In the genomic region with DNA sequence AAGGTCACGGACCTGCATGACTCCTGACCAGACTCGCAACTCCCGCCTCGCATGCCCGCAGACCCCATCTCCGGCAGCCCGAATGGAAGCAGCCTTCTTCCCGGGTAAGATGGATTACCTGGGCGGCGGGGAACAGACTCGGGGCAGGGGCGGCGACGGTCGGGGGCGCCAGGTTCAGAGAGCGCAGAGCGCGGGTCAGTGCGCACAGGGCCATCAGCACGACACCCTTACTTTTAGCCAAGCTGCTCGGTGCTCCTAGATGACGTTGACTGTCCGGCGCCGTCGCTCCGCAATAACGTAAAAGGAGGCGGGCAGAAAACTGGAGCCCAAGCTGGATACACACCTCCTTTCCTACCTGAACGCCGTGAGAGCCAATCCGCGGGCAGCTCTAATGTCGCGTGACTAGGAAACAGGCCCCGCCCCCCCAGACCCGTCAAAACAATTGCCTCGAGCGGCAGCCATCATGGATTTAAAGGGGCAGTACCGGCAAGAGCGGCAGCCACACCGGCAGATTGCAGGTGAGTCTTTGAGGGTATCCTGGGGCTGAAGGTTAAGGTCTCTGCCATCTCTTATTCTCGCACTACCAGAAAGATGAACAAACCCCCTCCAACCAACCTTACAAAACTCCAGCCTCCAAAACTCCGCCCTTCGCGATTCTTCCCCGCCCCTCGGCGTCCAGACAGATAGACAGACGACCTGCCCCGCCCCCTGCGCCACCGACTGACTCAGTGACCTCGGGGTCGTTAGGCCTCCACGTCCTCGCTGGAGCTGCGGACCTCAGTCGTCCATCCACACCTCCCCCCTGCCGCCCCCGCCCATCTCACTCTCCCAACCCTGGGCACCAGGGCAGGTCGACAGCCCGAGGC, we compare ENCODE assay signal across 8 cellular contexts. TPM values are rescaled to one million over a fixed set of nuclear protein-coding genes. Genes with fewer than 3 reads are reported as not detected.
DNase-seq lines count a peak whose midpoint lies in the region; ATAC-seq and TF ChIP-seq lines count a peak whose summit lies in the region.

A gene (plus strand): TSS at position 464 of the 866 bp plus-strand sequence. CDS start 1,705 bp downstream, outside the sequence.
A gene (minus strand): TSS at position 267 of the 866 bp plus-strand sequence. CDS start 53 bp downstream, at position 214.

- H3K27ac ChIP-seq in A673 (ENCODE audit: low read depth, low read length, poor library complexity, severe bottlenecking) (peak within 1 kb of the TSS; percentile 84), VCaP (peak within 1 kb of the TSS; percentile 85), mammary epithelial cell (ENCODE audit: insufficient read depth, low read depth, low read length) (peak within 1 kb of the TSS; percentile 80), iPS-20b (ENCODE audit: low read length) (peak within 1 kb of the TSS; percentile 59), skin epidermis (peak within 1 kb of the TSS; percentile 76 to 98 (median 93))

- H3K79me2 ChIP-seq in mammary epithelial cell (ENCODE audit: insufficient read depth, low read length), result peaks cover 19% of the 10 kb centered on the region

- no TSS peak for BruUV-seq in A673 (replicated peaks; lab: Mats Ljungman, UMichigan)
- no TSS peak for BruUV-seq in mammary epithelial cell (replicated peaks; lab: Mats Ljungman, UMichigan)

- H3K9me3 ChIP-seq in A673 (ENCODE audit: low read depth, low read length, poor library complexity, severe bottlenecking) (no peaks in the 10 kb centered on the region), mammary epithelial cell (replicated peaks; ENCODE audit: insufficient read depth, low read length) (no peaks in the 10 kb centered on the region), iPS-20b (ENCODE audit: insufficient read depth, low read depth, low read length) (no peaks in the 10 kb centered on the region)

- dilution Hi-C loops in mammary epithelial cell (cut with HindIII; ENCODE audit: low sequenced_read_pairs), result no loop called here

- peak within 1 kb of the TSS; percentile 93 for H3K9ac ChIP-seq in mammary epithelial cell (ENCODE audit: insufficient read depth, low read length)
- H3K9ac ChIP-seq in iPS-20b (ENCODE audit: low read depth, low read length), result peak within 1 kb of the TSS; percentile 96

- peak within 1 kb of the TSS; percentile 98 for H2AFZ ChIP-seq in mammary epithelial cell (ENCODE audit: low read depth, low read length)

- POLR2A ChIA-PET in A673 (lab: Charles Lee; ENCODE audit: low non-redundant PET), result interaction anchor here (0.9 kb wide), 1 partner anchor 15 kb away, joined by 3 read pairs; no protein-coding TSS in a partner anchor

- no peak for TF ChIP-seq CTCF in A673 (conservative IDR thresholded peaks at IDR 0.05; ENCODE audit: low read depth, low read length)
- no peak for TF ChIP-seq CTCF in VCaP (conservative IDR thresholded peaks at IDR 0.05)
- TF ChIP-seq CTCF in mammary epithelial cell (conservative IDR thresholded peaks at IDR 0.05 in 1 of 2, IDR thresholded peaks at IDR 0.05 in 1 of 2; ENCODE audit: extremely low read depth in 1 of 2, insufficient read depth in 1 of 2, low read depth in 1 of 2, low read length in 2 of 2), result no peak

- H3K27me3 ChIP-seq in A673 (replicated peaks; ENCODE audit: insufficient read depth, low read depth, low read length, poor library complexity) (no peaks in the 10 kb centered on the region), mammary epithelial cell (ENCODE audit: insufficient read depth, low read length) (no peaks in the 10 kb centered on the region), iPS-20b (ENCODE audit: insufficient read depth, low read length) (no peaks in the 10 kb centered on the region)

- H3K36me3 ChIP-seq in A673 (ENCODE audit: insufficient read depth, low read length, poor library complexity, severe bottlenecking), result peaks cover 8% of the 10 kb centered on the region
- H3K36me3 ChIP-seq in mammary epithelial cell (ENCODE audit: insufficient read depth, low read length), result no peaks in the 10 kb centered on the region
- H3K36me3 ChIP-seq in iPS-20b (ENCODE audit: insufficient read depth, low read depth, low read length), result peaks cover 28% of the 10 kb centered on the region

- CTCF ChIA-PET in A673 (lab: Charles Lee), result interaction anchor here (0.9 kb wide), 1 partner anchor 84 kb away, joined by 5 read pairs; no protein-coding TSS in a partner anchor
- CTCF ChIA-PET in mammary epithelial cell (lab: Charles Lee; ENCODE audit: low non-redundant PET), result interaction anchor here (0.6 kb wide), 3 partner anchors 56 to 84 kb away, joined by 3 to 5 read pairs (median 4); no protein-coding TSS in a partner anchor

- peaks cover 13% of the 10 kb centered on the region for H3K4me1 ChIP-seq in A673 (ENCODE audit: insufficient read depth, low read length, poor library complexity, severe bottlenecking)
- peaks cover 21% of the 10 kb centered on the region for H3K4me1 ChIP-seq in mammary epithelial cell (ENCODE audit: insufficient read depth, low read length)
- H3K4me1 ChIP-seq in iPS-20b (ENCODE audit: insufficient read depth, low read length), result peaks cover 5% of the 10 kb centered on the region

- intact Hi-C loops in A673 (cut with micrococcal nuclease; ENCODE audit: unreplicated experiment) (no loop called here), mammary epithelial cell (cut with micrococcal nuclease) (loop anchor here (2.0 kb wide), 2 partner anchors 45 to 159 kb away; a partner anchor contains a TSS)

- under 1% methylated on average over 25 of the region's 64 CpGs for WGBS in mammary epithelial cell (ENCODE audit: low coverage, missing lambda C conversion rate)

- peak within 1 kb of the TSS; percentile 88 for H3K4me3 ChIP-seq in A673 (ENCODE audit: low read depth, low read length, poor library complexity, severe bottlenecking)
- H3K4me3 ChIP-seq in mammary epithelial cell (replicated peaks in 1 of 3; ENCODE audit: insufficient read depth in 1 of 3, low read depth in 2 of 3, low read length in 3 of 3), result peak within 1 kb of the TSS; percentile 86 to 95 (median 89)
- H3K4me3 ChIP-seq in iPS-20b (ENCODE audit: low read length), result peak within 1 kb of the TSS; percentile 97
- H3K4me3 ChIP-seq in skin epidermis, result peak within 1 kb of the TSS; percentile 85 to 93 (median 88)

- H3K4me2 ChIP-seq in mammary epithelial cell (ENCODE audit: insufficient read depth, low read depth, low read length), result peak within 1 kb of the TSS; percentile 99

- in situ Hi-C loops in mammary epithelial cell (cut with MboI; ENCODE audit: low sequenced_read_pairs in 2 of 2), result no loop called here

- peak; percentile 99 for DNase-seq in A673 (ENCODE audit: low spot score)
- DNase-seq in NCI-H2196 (lab: John Stamatoyannopoulos, UW; ENCODE audit: unreplicated experiment), result peak; percentile 98
- peak; percentile 98 for DNase-seq in mammary epithelial cell

- ATAC-seq in GM18868 (IDR thresholded peaks at IDR 0.05; ENCODE audit: unreplicated experiment) (peak; percentile 90), HG03108 (IDR thresholded peaks at IDR 0.05; ENCODE audit: unreplicated experiment) (peak; percentile 79)

- H4K20me1 ChIP-seq in mammary epithelial cell (ENCODE audit: insufficient read depth, low read length), result no peaks in the 10 kb centered on the region

RNA-seq across cellular contexts. Expression of the first gene that starts in this region (rescaled TPM):
- total RNA-seq in A673 (2021) (21.3 and 35.6 TPM in 2 replicates), mammary epithelial cell (10 to 100 TPM; 17.5 to 20.2 TPM)
- polyA plus RNA-seq in mammary epithelial cell, result 9.3 TPM
- 1.9 TPM for polyA minus RNA-seq in mammary epithelial cell

RNA-seq across cellular contexts. Expression of the second gene that starts in this region (rescaled TPM):
- total RNA-seq in A673 (2021) (95.8 and 127 TPM in 2 replicates), mammary epithelial cell (10 to 100 TPM; 13.3 to 75.2 TPM)
- polyA plus RNA-seq in mammary epithelial cell, result 41.3 TPM
- 26.7 TPM for polyA minus RNA-seq in mammary epithelial cell

Comparison
In these comparisons a context has a peak if more than half of its experiments do, and no peak if none do; other contexts are left out.
1. Peak in every context shown above with its lines: DNase-seq, ATAC-seq, H3K4me3 ChIP-seq and H3K27ac ChIP-seq.